Comparison of ENCODE assay signal across 8 cellular contexts in the genomic region with DNA sequence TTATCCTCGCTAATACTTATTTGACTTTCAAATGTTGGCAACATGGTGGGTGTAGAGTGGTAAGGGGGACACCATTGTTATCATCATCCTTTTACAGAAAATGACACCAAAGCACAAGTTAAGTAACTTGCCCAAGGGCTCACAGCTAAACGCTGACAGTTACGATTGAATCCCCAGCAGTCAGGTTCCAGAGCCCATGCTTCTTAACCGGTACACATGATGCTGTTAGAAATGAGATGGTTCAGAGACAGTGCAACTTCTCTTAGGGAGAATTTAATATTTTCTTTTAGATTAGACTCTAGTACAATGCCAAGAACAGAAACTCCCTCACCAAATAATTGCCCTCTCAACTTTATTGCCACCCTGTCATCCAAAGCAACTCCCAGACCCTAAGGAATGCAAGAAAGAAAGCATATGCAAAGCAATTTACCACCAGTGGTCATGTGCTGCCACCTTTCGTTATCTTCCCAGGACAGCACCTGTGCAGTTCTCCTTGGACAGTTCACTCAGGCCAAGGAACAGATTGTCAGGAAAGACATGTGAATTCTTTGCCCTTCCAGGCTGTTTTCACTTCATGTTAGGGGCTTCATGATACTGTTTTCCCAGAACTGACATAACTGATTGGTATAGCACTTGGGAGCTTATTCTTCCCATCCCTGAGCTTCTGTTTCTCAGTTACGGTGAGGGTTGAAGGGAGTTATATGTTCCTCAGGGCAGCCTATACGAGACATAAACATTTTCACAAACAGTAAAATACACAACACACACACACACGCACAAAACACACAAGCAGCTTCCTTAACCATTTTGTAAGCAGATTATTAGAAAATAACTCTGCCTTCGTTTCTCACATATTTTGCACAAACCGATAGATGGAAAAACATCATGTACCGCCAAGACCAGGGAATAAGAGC. TPM values are rescaled to one million over a fixed set of nuclear protein-coding genes. Genes with fewer than 3 reads are reported as not detected.
DNase-seq lines count a peak whose midpoint lies in the region; ATAC-seq and TF ChIP-seq lines count a peak whose summit lies in the region.

No MANE protein-coding gene starts in this region.

- DNase-seq in SIG-M5 treated with dmso at 0.1 percent for 504 hours (lab: John Stamatoyannopoulos, UW; ENCODE audit: unreplicated experiment) (peak; percentile 19), SIG-M5 (lab: John Stamatoyannopoulos, UW) (no peak), foreskin fibroblast (peak in 1 of 2 donors; percentile 62), dedifferentiated amniotic fluid mesenchymal stem cell (ENCODE audit: extremely low spot score) (no peak)
- peak; percentile 58 for DNase-seq in activated CD4-positive, alpha-beta T cell treated with anti-CD3 and anti-CD28 coated beads for 36 hours
- DNase-seq in stimulated activated naive CD4-positive, alpha-beta T cell treated with Interleukin-2 at 50 U/mL for 16 hours (lab: John Stamatoyannopoulos, UW), result peak; percentile 25

- POLR2A ChIA-PET in activated CD4-positive, alpha-beta T cell treated with anti-CD3 and anti-CD28 coated beads for 36 hours (lab: Charles Lee), result interaction anchor here (1.1 kb wide), 1 partner anchor 23 kb away, joined by 3 read pairs; no protein-coding TSS in a partner anchor

- peaks cover 57% of the 10 kb centered on the region for H3K4me1 Mint-ChIP-seq in activated CD4-positive, alpha-beta T cell treated with anti-CD3 and anti-CD28 coated beads for 36 hours

- no peaks in the 10 kb centered on the region for H3K36me3 Mint-ChIP-seq in activated CD4-positive, alpha-beta T cell treated with anti-CD3 and anti-CD28 coated beads for 36 hours (ENCODE audit: low read depth)

- no peak overlapping the region for H3K4me3 ChIP-seq in foreskin fibroblast (ENCODE audit: low read depth in 1 of 2, low read length in 2 of 2)

- intact Hi-C loops in activated CD4-positive, alpha-beta T cell treated with anti-CD3 and anti-CD28 coated beads for 36 hours (cut with DNase I, micrococcal nuclease), result loop anchor here in 1 of 2 experiments (2.0 kb wide), 1 partner anchor 15 kb away; no protein-coding TSS in a partner anchor

- ATAC-seq in activated CD4-positive, alpha-beta T cell treated with anti-CD3 and anti-CD28 coated beads for 36 hours, result no peak
- no peak for ATAC-seq in GM21528 (IDR thresholded peaks at IDR 0.05; ENCODE audit: low FRiP score, unreplicated experiment)

- H3K27me3 Mint-ChIP-seq in activated CD4-positive, alpha-beta T cell treated with anti-CD3 and anti-CD28 coated beads for 36 hours, result no peaks in the 10 kb centered on the region

- H3K27ac Mint-ChIP-seq in activated CD4-positive, alpha-beta T cell treated with anti-CD3 and anti-CD28 coated beads for 36 hours, result no peak overlapping the region

- CTCF ChIA-PET in activated CD4-positive, alpha-beta T cell treated with anti-CD3 and anti-CD28 coated beads for 36 hours (lab: Charles Lee), result interaction anchor here (0.9 to 2.2 kb wide), 10 partner anchors 8 to 105 kb away, joined by 3 to 20 read pairs (median 6); no protein-coding TSS in a partner anchor

- no peak overlapping the region for H3K4me3 Mint-ChIP-seq in activated CD4-positive, alpha-beta T cell treated with anti-CD3 and anti-CD28 coated beads for 36 hours

- H3K9me3 Mint-ChIP-seq in activated CD4-positive, alpha-beta T cell treated with anti-CD3 and anti-CD28 coated beads for 36 hours (ENCODE audit: low read depth), result peaks cover 4% of the 10 kb centered on the region

- peak; percentile 77 for TF ChIP-seq CTCF in LNCAP (IDR thresholded peaks at IDR 0.05)
- peak; percentile 43 for TF ChIP-seq CTCF in foreskin fibroblast (IDR thresholded peaks at IDR 0.05; ENCODE audit: low read depth, low read length)

RNA-seq across cellular contexts. Expression of gene HLA-DMA, which starts 5.1 kb away (rescaled TPM):
- 10 to 100 TPM; 11.8 TPM for total RNA-seq in activated CD4-positive, alpha-beta T cell treated with anti-CD3 and anti-CD28 coated beads for 36 hours

RNA-seq across cellular contexts. Expression of gene HLA-DMB, which starts 7.0 kb away (rescaled TPM):
- total RNA-seq in activated CD4-positive, alpha-beta T cell treated with anti-CD3 and anti-CD28 coated beads for 36 hours, result 1 to 10 TPM; 1.9 to 2.3 TPM

RNA-seq across cellular contexts. Expression of gene BRD2, which starts 20.6 kb away (rescaled TPM):
- 100 to 1,000 TPM; 230 to 338 TPM for total RNA-seq in activated CD4-positive, alpha-beta T cell treated with anti-CD3 and anti-CD28 coated beads for 36 hours

Comparison
In these comparisons a context has a peak if more than half of its experiments do, and no peak if none do; other contexts are left out.
1. DNase-seq: peak in SIG-M5 treated with dmso at 0.1 percent for 504 hours (single experiment), activated CD4-positive, alpha-beta T cell treated with anti-CD3 and anti-CD28 coated beads for 36 hours (single experiment) and stimulated activated naive CD4-positive, alpha-beta T cell treated with Interleukin-2 at 50 U/mL for 16 hours (single experiment); none in SIG-M5 (single experiment) and dedifferentiated amniotic fluid mesenchymal stem cell (single experiment).